Comparison of ENCODE assay signal across 6 cellular contexts in the genomic region with DNA sequence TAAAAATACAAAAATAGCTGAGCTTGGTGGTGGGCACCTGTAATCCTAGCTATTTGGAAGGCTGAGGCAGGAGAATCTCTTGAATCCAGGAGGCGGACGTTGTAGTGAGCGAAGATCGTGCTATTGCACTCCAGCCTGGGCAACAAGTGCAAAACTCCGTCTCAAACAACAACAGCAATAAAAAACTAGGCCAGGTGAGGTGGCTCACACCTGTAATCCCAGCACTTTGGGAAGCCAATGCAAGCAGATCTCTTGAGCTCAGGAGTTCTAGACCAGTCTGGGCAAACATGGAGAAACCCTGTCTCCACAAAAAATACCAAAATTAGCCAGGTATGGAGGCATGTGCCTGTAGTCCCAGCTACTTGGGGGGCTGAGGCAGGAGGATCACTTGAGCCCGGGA. TPM values are rescaled to one million over a fixed set of nuclear protein-coding genes. Genes with fewer than 3 reads are reported as not detected.
DNase-seq lines count a peak whose midpoint lies in the region; TF ChIP-seq lines count a peak whose summit lies in the region.
"Not testable (repeated sequence)": the region's sequence is repeated elsewhere in the genome, so short reads cannot be mapped to it uniquely, and the experiment has no call there.

No MANE protein-coding gene starts in this region.

- intact Hi-C loops in cardiac septum (cut with DNase I): loop anchor here (5.0 kb wide), 3 partner anchors 83 to 348 kb away; partner anchors contain the start of gene RASGEF1C
- intact Hi-C loops in stomach (cut with DNase I; ENCODE audit: low total_unique reads); vagina (cut with DNase I): not testable (repeated sequence)

- H3K27ac Mint-ChIP-seq in osteocyte (ENCODE audit: unreplicated experiment): not testable (repeated sequence)

- TF ChIP-seq EP300 in stomach (IDR thresholded peaks at IDR 0.05): not testable (repeated sequence)

- H3K36me3 ChIP-seq in HEK293 (ENCODE audit: control insufficient read depth in 2 of 2, insufficient read depth in 1 of 2, low read length in 2 of 2); stomach; vagina: not testable (repeated sequence)

- H3K4me3 ChIP-seq in HEK293 (ENCODE audit: low read depth, low read length); stomach; vagina: not testable (repeated sequence)

- not testable (repeated sequence) for H3K4me1 Mint-ChIP-seq in osteocyte (ENCODE audit: unreplicated experiment)

- WGBS in stomach, 5 donors: 84 to 93% (median 88%) methylated on average over 6 of the region's 6 CpGs

- H3K4me3 Mint-ChIP-seq in osteocyte (ENCODE audit: unreplicated experiment): not testable (repeated sequence)

- peak; percentile 15 for DNase-seq in activated CD8-positive, alpha-beta memory T cell treated with anti-CD3 and anti-CD28 coated beads for 24 hours
- DNase-seq in cardiac septum (ENCODE audit: low spot score) (peak; percentile 27), osteocyte (ENCODE audit: extremely low spot score, unreplicated experiment) (peak; percentile 21), stomach (peak; percentile 2), vagina (ENCODE audit: extremely low spot score in 2 of 2) (peak; percentile 31 to 42)

- POLR2A ChIA-PET in HEK293 (lab: Yijun Ruan, JAX): not testable (repeated sequence)

- peaks cover 38% of the 10 kb centered on the region for H3K27me3 Mint-ChIP-seq in osteocyte (ENCODE audit: unreplicated experiment)

- CTCF ChIA-PET in HEK293 (lab: Yijun Ruan, JAX): interaction anchor here (0.6 to 2.9 kb wide), 4 partner anchors 84 to 366 kb away, joined by 3 to 10 read pairs (median 6); partner anchors contain the start of gene RASGEF1C

- not testable (repeated sequence) for H3K9me3 Mint-ChIP-seq in osteocyte (ENCODE audit: unreplicated experiment)

- peaks cover 0 to 60% (median 15%) of the 10 kb centered on the region in 3 donors for H3K27me3 ChIP-seq in stomach
- H3K27me3 ChIP-seq in vagina: not testable (repeated sequence)

- H3K9me3 ChIP-seq in HEK293 (ENCODE audit: control insufficient read depth, insufficient read depth, low read depth, low read length); stomach; vagina: not testable (repeated sequence)

- TF ChIP-seq POLR2A in stomach (IDR thresholded peaks at IDR 0.05); vagina (IDR thresholded peaks at IDR 0.05): not testable (repeated sequence)

- H3K36me3 Mint-ChIP-seq in osteocyte (ENCODE audit: unreplicated experiment): not testable (repeated sequence)

- H3K27ac ChIP-seq in HEK293 (ENCODE audit: extremely low read depth, low read depth, low read length); stomach; vagina: not testable (repeated sequence)

- not testable (repeated sequence) for TF ChIP-seq CTCF in HEK293 (tag by site-specific recombination; IDR thresholded peaks at IDR 0.05); osteocyte (IDR thresholded peaks at IDR 0.05); stomach (IDR thresholded peaks at IDR 0.05); vagina (IDR thresholded peaks at IDR 0.05)

- not testable (repeated sequence) for H3K4me1 ChIP-seq in HEK293 (ENCODE audit: control insufficient read depth, insufficient read depth, low read length); stomach; vagina

TF ChIP-seq in HEK293, 187 proteins besides CTCF, POLR2A, EP300 and RAD21:
- TF ChIP-seq SCRT2 (tag by site-specific recombination; IDR thresholded peaks at IDR 0.05): peak; percentile 58; the same call in 1 of the 2 replicates

RNA-seq across cellular contexts. Expression of gene RNF130, which starts 53.1 kb away (rescaled TPM):
- total RNA-seq in cardiac septum (33.7 TPM), osteocyte (70.8 and 78.4 TPM in 2 replicates), stomach (10 to 100 TPM; 27.0 to 87.8 (median 73.2) TPM), vagina (103 TPM)
- 10 to 100 TPM; 36.9 to 47.8 (median 39.5) TPM for polyA plus RNA-seq in stomach
